Comparison of ENCODE assay signal across 6 cellular contexts in genomic region chr19:58449980-58450379, GRCh38. TPM values are rescaled to one million over a fixed set of nuclear protein-coding genes. Genes with fewer than 3 reads are reported as not detected.
DNase-seq lines count a peak whose midpoint lies in the region; ATAC-seq, FAIRE-seq and TF ChIP-seq lines count a peak whose summit lies in the region.
"Not testable (repeated sequence)": the region's sequence is repeated elsewhere in the genome, so short reads cannot be mapped to it uniquely, and the experiment has no call there.
"Had no signal": no experiment of that assay in that cellular context is flagged by ENCODE, and none has a peak within 500 bp of the region (broad histone marks: within the 10 kb centered on the region; RNA-seq: fewer than 3 reads in every experiment).

No MANE protein-coding gene starts in this region.

- peaks cover 4 to 15% of the 10 kb centered on the region in 2 experiments; a peak in 4 of 5 replicates for H3K4me1 ChIP-seq in K562 (replicated peaks in 1 of 2; ENCODE audit: control insufficient read depth in 2 of 2, insufficient read depth in 2 of 2, low read length in 2 of 2)
- not testable (repeated sequence) for H3K4me1 ChIP-seq in neural progenitor cell

- H3K27me3 Mint-ChIP-seq in Calu3 (ENCODE audit: unreplicated experiment) = not testable (repeated sequence)
- H3K27me3 Mint-ChIP-seq in effector memory CD8-positive, alpha-beta T cell = peaks cover 31 to 36% of the 10 kb centered on the region in 2 donors
- peaks cover 20% of the 10 kb centered on the region for H3K27me3 Mint-ChIP-seq in neural progenitor cell (ENCODE audit: insufficient read depth, low read depth)

- 2% methylated on average over 5 of the region's 5 CpGs for WGBS in K562 (ENCODE audit: insufficient coverage, low coverage, missing lambda C conversion rate)

- TF ChIP-seq RAD21 in K562 (CRISPR knock-in tag; conservative IDR thresholded peaks at IDR 0.05 in 1 of 2, IDR thresholded peaks at IDR 0.05 in 1 of 2) = not testable (repeated sequence)

- H3K4me3 Mint-ChIP-seq in Calu3 (ENCODE audit: low read depth, unreplicated experiment) (peak overlapping the region; percentile 90), neural progenitor cell (peak overlapping the region; percentile 11)
- H3K4me3 Mint-ChIP-seq in effector memory CD8-positive, alpha-beta T cell = not testable (repeated sequence)

- POLR2A ChIA-PET in K562 (lab: Yijun Ruan, JAX) = interaction anchor here (0.8 kb wide), 1 partner anchor 13 kb away, joined by 3 read pairs; no protein-coding TSS in a partner anchor

- FAIRE-seq in K562 (lab: Jason Lieb, UNC) = not testable (repeated sequence)

- peaks cover 15% of the 10 kb centered on the region for H3K9me3 ChIP-seq in K562 (replicated peaks; ENCODE audit: control insufficient read depth, insufficient read depth, low read depth, low read length)
- H3K9me3 ChIP-seq in neural progenitor cell (ENCODE audit: low read depth) = not testable (repeated sequence)

- peaks cover 11% of the 10 kb centered on the region; the same call in 1 of the 3 replicates for H3K36me3 ChIP-seq in K562 (ENCODE audit: control insufficient read depth, insufficient read depth, low read length)
- H3K36me3 ChIP-seq in neural progenitor cell = not testable (repeated sequence)

- H3K9me1 ChIP-seq in K562 (ENCODE audit: control insufficient read depth, insufficient read depth, low read length) = not testable (repeated sequence)

- not testable (repeated sequence) for H3K4me3 ChIP-seq in K562, neural progenitor cell

- H3K4me1 Mint-ChIP-seq in Calu3 (ENCODE audit: low read depth, unreplicated experiment) (peaks cover 24% of the 10 kb centered on the region), neural progenitor cell (peaks cover 12% of the 10 kb centered on the region)
- H3K4me1 Mint-ChIP-seq in effector memory CD8-positive, alpha-beta T cell (ENCODE audit: low read depth in 2 of 2) = peaks cover 18 to 19% of the 10 kb centered on the region in 2 donors

- TF ChIP-seq CTCF in Calu3 (IDR thresholded peaks at IDR 0.05; ENCODE audit: unreplicated experiment); VCaP (conservative IDR thresholded peaks at IDR 0.05); K562 (IDR thresholded peaks at IDR 0.05 in 2 of 3, conservative IDR thresholded peaks at IDR 0.05 in 1 of 3; ENCODE audit: insufficient read depth in 2 of 3, low read depth in 1 of 3, low read length in 3 of 3); neural progenitor cell (IDR thresholded peaks at IDR 0.05): not testable (repeated sequence)

- not testable (repeated sequence) for TF ChIP-seq POLR2A in K562 (conservative IDR thresholded peaks at IDR 0.05)

- H3K79me2 ChIP-seq in K562 (ENCODE audit: control insufficient read depth, insufficient read depth, low read length); neural progenitor cell (ENCODE audit: low read depth): not testable (repeated sequence)

- BruUV-seq in Calu3 (replicated peaks; lab: Mats Ljungman, UMichigan); K562 (replicated peaks; lab: Mats Ljungman, UMichigan): not testable (repeated sequence)

- in situ Hi-C loops in K562 (cut with MboI) = not testable (repeated sequence)

- H2AFZ ChIP-seq in K562 (ENCODE audit: low read depth, low read length); neural progenitor cell (replicated peaks): not testable (repeated sequence)

- H3F3A ChIP-seq in neural progenitor cell (ENCODE audit: low read depth) = not testable (repeated sequence)

- H3K27ac Mint-ChIP-seq in Calu3 (ENCODE audit: unreplicated experiment); neural progenitor cell: not testable (repeated sequence)
- peak overlapping the region; percentile 47 to 92 for H3K27ac Mint-ChIP-seq in effector memory CD8-positive, alpha-beta T cell

- not testable (repeated sequence) for ATAC-seq in K562; effector memory CD8-positive, alpha-beta T cell (replicated peaks)

- peaks cover 22% of the 10 kb centered on the region for H3K36me3 Mint-ChIP-seq in Calu3 (ENCODE audit: insufficient read depth, unreplicated experiment)
- H3K36me3 Mint-ChIP-seq in effector memory CD8-positive, alpha-beta T cell (ENCODE audit: insufficient read depth) = peaks cover 13% of the 10 kb centered on the region
- peaks cover 12% of the 10 kb centered on the region for H3K36me3 Mint-ChIP-seq in neural progenitor cell

- intact Hi-C loops in Calu3 (cut with micrococcal nuclease; ENCODE audit: unreplicated experiment) = loop anchor here (5.0 kb wide), 1 partner anchor 43 kb away; the partner anchor contains the start of gene ZNF584
- intact Hi-C loops in K562 (cut with micrococcal nuclease) = not testable (repeated sequence)

- not testable (repeated sequence) for H3K9me3 Mint-ChIP-seq in Calu3 (ENCODE audit: low read depth, unreplicated experiment); effector memory CD8-positive, alpha-beta T cell
- H3K9me3 Mint-ChIP-seq in neural progenitor cell = peaks cover 27% of the 10 kb centered on the region

- H4K20me1 ChIP-seq in K562 (replicated peaks; ENCODE audit: control insufficient read depth, insufficient read depth, low read length); neural progenitor cell (ENCODE audit: low read depth): not testable (repeated sequence)

- DNase-seq in Calu3; K562 (ENCODE audit: extremely low read depth in 1 of 4, low spot score in 3 of 4); effector memory CD8-positive, alpha-beta T cell; neural progenitor cell (ENCODE audit: low spot score): not testable (repeated sequence)

- not testable (repeated sequence) for TF ChIP-seq EP300 in K562 (IDR thresholded peaks at IDR 0.05; ENCODE audit: low read length)

- not testable (repeated sequence) for H3K27me3 ChIP-seq in K562 (ENCODE audit: control insufficient read depth in 2 of 2, insufficient read depth in 2 of 2, low read length in 2 of 2)
- H3K27me3 ChIP-seq in neural progenitor cell = peaks cover 44% of the 10 kb centered on the region

- not testable (repeated sequence) for H3K9ac ChIP-seq in K562 (ENCODE audit: insufficient read depth in 1 of 2, low read depth in 2 of 2, low read length in 2 of 2); neural progenitor cell

- H3K4me2 ChIP-seq in K562 (ENCODE audit: insufficient read depth, low read length); neural progenitor cell: not testable (repeated sequence)

- CTCF ChIA-PET in Calu3 (lab: Charles Lee) = not testable (repeated sequence)
- CTCF ChIA-PET in K562 (lab: Yijun Ruan, JAX; ENCODE audit: low intra/inter-chr PET ratio) = interaction anchor here (0.7 kb wide), 1 partner anchor 224 kb away, joined by 4 read pairs; no protein-coding TSS in a partner anchor

- H3K27ac ChIP-seq in VCaP = peak overlapping the region; percentile 72
- H3K27ac ChIP-seq in K562 (ENCODE audit: extremely low read depth, low read depth, low read length); neural progenitor cell: not testable (repeated sequence)

RNA-seq across cellular contexts. Expression of gene ZNF324B, which starts 1.4 kb away (rescaled TPM):
- 12.0 and 13.7 TPM in 2 replicates for total RNA-seq in Calu3 (2022)
- total RNA-seq in K562 (2011; cell fraction: chromatin; rRNA removed; ENCODE audit: low replicate concordance) = 26.6 and 56.0 TPM in 2 replicates
- total RNA-seq in K562 (2011; cell fraction: nucleolus; rRNA removed) = 34.7 and 40.7 TPM in 2 replicates
- 26.5 and 27.8 TPM in 2 replicates for total RNA-seq in K562 (2011; cell fraction: nucleoplasm; rRNA removed)
- 12.5 and 13.5 TPM in 2 replicates for total RNA-seq in K562 (2014; rRNA removed)
- 5.8 and 7.5 TPM in 2 replicates for total RNA-seq in K562 (2014; rRNA removed; fragmentation: Illumina TruSeq; extraction: Trizol)
- 9.1 and 9.3 TPM in 2 replicates for total RNA-seq in K562 (2015; rRNA removed; fragmentation: Illumina TruSeq; extraction: Trizol)
- total RNA-seq in K562 (2021) = 12.6 and 13.2 TPM in 2 replicates
- 3.5 and 4.7 TPM in 2 replicates for polyA plus RNA-seq in K562 (2011; rRNA removed)
- polyA plus RNA-seq in K562 (2011; cell fraction: cytosol; rRNA removed) = 3.6 and 10.2 TPM in 2 replicates
- polyA plus RNA-seq in K562 (2011; cell fraction: nucleus; rRNA removed) = 4.1 and 9.0 TPM in 2 replicates
- 4.5 and 6.6 TPM in 2 replicates for polyA plus RNA-seq in K562 (2012)
- 4.9 TPM in 2 replicates for polyA plus RNA-seq in K562 (2014; fragmentation: Illumina TruSeq; extraction: Trizol)
- polyA plus RNA-seq in K562 (2014; fragmentation: Nextera tagmentation; extraction: Ambion mirVana) = under 1 TPM; 0.20 to 0.25 TPM
- 5.7 and 6.2 TPM in 2 replicates for polyA plus RNA-seq in K562 (2014; rRNA removed)
- 7.6 and 16.2 TPM in 2 replicates for polyA minus RNA-seq in K562 (2011; rRNA and poly(A)+ RNA removed)
- polyA minus RNA-seq in K562 (2011; cell fraction: cytosol; rRNA and poly(A)+ RNA removed) = 8.3 and 11.9 TPM in 2 replicates
- polyA minus RNA-seq in K562 (2011; cell fraction: nucleus; rRNA and poly(A)+ RNA removed) = 7.8 and 12.2 TPM in 2 replicates
- total RNA-seq in neural progenitor cell (ENCODE audit: low replicate concordance) = 3.2 TPM in 2 replicates

RNA-seq across cellular contexts. Expression of gene ZNF132, which starts 10.0 kb away (rescaled TPM):
- total RNA-seq in Calu3 (2022) (not detected in 2 replicates), K562 (2014; rRNA removed) (not detected in 2 replicates), K562 (2014; rRNA removed; fragmentation: Illumina TruSeq; extraction: Trizol) (not detected in 2 replicates), K562 (2015; rRNA removed; fragmentation: Illumina TruSeq; extraction: Trizol) (not detected in 2 replicates), K562 (2021) (not detected in 2 replicates), neural progenitor cell (ENCODE audit: low replicate concordance) (1.0 and 1.4 TPM in 2 replicates)
- total RNA-seq in K562 (2011; cell fraction: chromatin; rRNA removed; ENCODE audit: low replicate concordance) = not detected in 2 replicates
- total RNA-seq in K562 (2011; cell fraction: nucleolus; rRNA removed) = not detected in 2 replicates
- not detected in 2 replicates for total RNA-seq in K562 (2011; cell fraction: nucleoplasm; rRNA removed)
- polyA plus RNA-seq in K562 (2011; rRNA removed) (0.03 TPM in 1 of 2 replicates, not detected in the other), K562 (2014; fragmentation: Illumina TruSeq; extraction: Trizol) (not detected in 2 replicates), K562 (2014; fragmentation: Nextera tagmentation; extraction: Ambion mirVana) (under 1 TPM; 0.14 to 0.42 TPM), K562 (2014; rRNA removed) (0.03 and 0.05 TPM in 2 replicates)
- polyA plus RNA-seq in K562 (2011; cell fraction: cytosol; rRNA removed) = not detected in 2 replicates
- 0.06 TPM in 1 of 2 replicates, not detected in the other for polyA plus RNA-seq in K562 (2011; cell fraction: nucleus; rRNA removed)
- 1.1 and 1.8 TPM in 2 replicates for polyA plus RNA-seq in K562 (2012)
- not detected in 2 replicates for polyA minus RNA-seq in K562 (2011; rRNA and poly(A)+ RNA removed)
- not detected in 2 replicates for polyA minus RNA-seq in K562 (2011; cell fraction: cytosol; rRNA and poly(A)+ RNA removed)
- polyA minus RNA-seq in K562 (2011; cell fraction: nucleus; rRNA and poly(A)+ RNA removed) = 0.11 TPM in 1 of 2 replicates, not detected in the other
- total RNA-seq: G401 had no signal

RNA-seq across cellular contexts. Expression of gene ZNF324, which starts 16.9 kb away (rescaled TPM):
- total RNA-seq in Calu3 (2022) = 16.9 and 18.2 TPM in 2 replicates
- total RNA-seq in K562 (2011; cell fraction: chromatin; rRNA removed; ENCODE audit: low replicate concordance) = 12.1 and 40.1 TPM in 2 replicates
- 42.5 and 54.9 TPM in 2 replicates for total RNA-seq in K562 (2011; cell fraction: nucleolus; rRNA removed)
- total RNA-seq in K562 (2011; cell fraction: nucleoplasm; rRNA removed) = 15.9 and 21.7 TPM in 2 replicates
- total RNA-seq in K562 (2014; rRNA removed) = 15.4 and 15.8 TPM in 2 replicates
- 3.0 and 3.5 TPM in 2 replicates for total RNA-seq in K562 (2014; rRNA removed; fragmentation: Illumina TruSeq; extraction: Trizol)
- total RNA-seq in K562 (2015; rRNA removed; fragmentation: Illumina TruSeq; extraction: Trizol) = 9.6 and 11.0 TPM in 2 replicates
- total RNA-seq in K562 (2021) = 14.0 and 16.4 TPM in 2 replicates
- 4.5 and 5.3 TPM in 2 replicates for polyA plus RNA-seq in K562 (2011; rRNA removed)
- polyA plus RNA-seq in K562 (2011; cell fraction: cytosol; rRNA removed) = 6.1 and 18.5 TPM in 2 replicates
- 8.6 and 17.6 TPM in 2 replicates for polyA plus RNA-seq in K562 (2011; cell fraction: nucleus; rRNA removed)
- polyA plus RNA-seq in K562 (2012) = 6.9 and 7.9 TPM in 2 replicates
- 4.1 and 6.9 TPM in 2 replicates for polyA plus RNA-seq in K562 (2014; fragmentation: Illumina TruSeq; extraction: Trizol)
- 1 to 10 TPM in 1 of 2 experiments, under 1 TPM in 1; 0.92 to 1.2 TPM for polyA plus RNA-seq in K562 (2014; fragmentation: Nextera tagmentation; extraction: Ambion mirVana)
- 7.5 and 8.3 TPM in 2 replicates for polyA plus RNA-seq in K562 (2014; rRNA removed)
- polyA minus RNA-seq in K562 (2011; rRNA and poly(A)+ RNA removed) = 7.5 and 12.5 TPM in 2 replicates
- 9.4 and 10.3 TPM in 2 replicates for polyA minus RNA-seq in K562 (2011; cell fraction: cytosol; rRNA and poly(A)+ RNA removed)
- polyA minus RNA-seq in K562 (2011; cell fraction: nucleus; rRNA and poly(A)+ RNA removed) = 31.7 and 40.8 TPM in 2 replicates
- total RNA-seq in neural progenitor cell (ENCODE audit: low replicate concordance) = 4.2 and 14.8 TPM in 2 replicates

RNA-seq across cellular contexts. Expression of gene ZNF446, which starts 26.2 kb away (rescaled TPM):
- total RNA-seq in Calu3 (2022) (12.7 and 13.9 TPM in 2 replicates), K562 (2014; rRNA removed) (4.2 and 4.8 TPM in 2 replicates), K562 (2014; rRNA removed; fragmentation: Illumina TruSeq; extraction: Trizol) (0.64 and 0.95 TPM in 2 replicates), K562 (2015; rRNA removed; fragmentation: Illumina TruSeq; extraction: Trizol) (2.5 and 3.3 TPM in 2 replicates), K562 (2021) (3.5 and 4.3 TPM in 2 replicates), neural progenitor cell (ENCODE audit: low replicate concordance) (4.4 and 13.2 TPM in 2 replicates)
- total RNA-seq in K562 (2011; cell fraction: chromatin; rRNA removed; ENCODE audit: low replicate concordance) = 3.8 and 13.1 TPM in 2 replicates
- total RNA-seq in K562 (2011; cell fraction: nucleolus; rRNA removed) = 12.1 and 13.7 TPM in 2 replicates
- total RNA-seq in K562 (2011; cell fraction: nucleoplasm; rRNA removed) = 5.5 and 8.0 TPM in 2 replicates
- polyA plus RNA-seq in K562 (2011; rRNA removed) (1.2 and 2.7 TPM in 2 replicates), K562 (2014; fragmentation: Illumina TruSeq; extraction: Trizol) (1.2 and 2.4 TPM in 2 replicates), K562 (2014; fragmentation: Nextera tagmentation; extraction: Ambion mirVana) (under 1 TPM; 0.07 to 0.17 TPM), K562 (2014; rRNA removed) (2.6 and 3.9 TPM in 2 replicates)
- polyA plus RNA-seq in K562 (2011; cell fraction: cytosol; rRNA removed) = 2.4 and 5.3 TPM in 2 replicates
- polyA plus RNA-seq in K562 (2011; cell fraction: nucleus; rRNA removed) = 6.9 and 8.9 TPM in 2 replicates
- polyA plus RNA-seq in K562 (2012) = 5.5 and 10.1 TPM in 2 replicates
- 1.5 and 1.9 TPM in 2 replicates for polyA minus RNA-seq in K562 (2011; rRNA and poly(A)+ RNA removed)
- polyA minus RNA-seq in K562 (2011; cell fraction: cytosol; rRNA and poly(A)+ RNA removed) = 1.4 and 2.4 TPM in 2 replicates
- 6.5 and 8.3 TPM in 2 replicates for polyA minus RNA-seq in K562 (2011; cell fraction: nucleus; rRNA and poly(A)+ RNA removed)

RNA-seq across cellular contexts. Expression of gene ZNF584, which starts 41.5 kb away (rescaled TPM):
- total RNA-seq in Calu3 (2022) = 21.8 and 23.4 TPM in 2 replicates
- 57.9 and 99.5 TPM in 2 replicates for total RNA-seq in K562 (2011; cell fraction: chromatin; rRNA removed; ENCODE audit: low replicate concordance)
- total RNA-seq in K562 (2011; cell fraction: nucleolus; rRNA removed) = 56.2 and 62.2 TPM in 2 replicates
- total RNA-seq in K562 (2011; cell fraction: nucleoplasm; rRNA removed) = 46.1 and 46.3 TPM in 2 replicates
- 35.0 and 44.2 TPM in 2 replicates for total RNA-seq in K562 (2014; rRNA removed)
- 23.0 and 23.2 TPM in 2 replicates for total RNA-seq in K562 (2014; rRNA removed; fragmentation: Illumina TruSeq; extraction: Trizol)
- total RNA-seq in K562 (2015; rRNA removed; fragmentation: Illumina TruSeq; extraction: Trizol) = 22.1 and 22.9 TPM in 2 replicates
- 40.9 and 43.4 TPM in 2 replicates for total RNA-seq in K562 (2021)
- polyA plus RNA-seq in K562 (2011; rRNA removed) = 23.4 and 27.1 TPM in 2 replicates
- polyA plus RNA-seq in K562 (2011; cell fraction: cytosol; rRNA removed) = 17.0 and 29.0 TPM in 2 replicates
- 16.4 and 25.4 TPM in 2 replicates for polyA plus RNA-seq in K562 (2011; cell fraction: nucleus; rRNA removed)
- 15.7 and 20.2 TPM in 2 replicates for polyA plus RNA-seq in K562 (2012)
- 24.6 and 25.6 TPM in 2 replicates for polyA plus RNA-seq in K562 (2014; fragmentation: Illumina TruSeq; extraction: Trizol)
- 1 to 10 TPM; 5.8 to 7.1 TPM for polyA plus RNA-seq in K562 (2014; fragmentation: Nextera tagmentation; extraction: Ambion mirVana)
- 20.8 and 27.5 TPM in 2 replicates for polyA plus RNA-seq in K562 (2014; rRNA removed)
- polyA minus RNA-seq in K562 (2011; rRNA and poly(A)+ RNA removed) = 30.5 and 38.2 TPM in 2 replicates
- 12.7 and 26.2 TPM in 2 replicates for polyA minus RNA-seq in K562 (2011; cell fraction: cytosol; rRNA and poly(A)+ RNA removed)
- polyA minus RNA-seq in K562 (2011; cell fraction: nucleus; rRNA and poly(A)+ RNA removed) = 18.0 and 21.0 TPM in 2 replicates
- 6.9 and 9.3 TPM in 2 replicates for total RNA-seq in neural progenitor cell (ENCODE audit: low replicate concordance)
